Comparison of ENCODE assay signal across 1 cellular context in genomic region chr22:24405631-24406321, GRCh38.
TF ChIP-seq lines count a peak whose summit lies in the region.

No MANE protein-coding gene starts in this region.

TF ChIP-seq in GM23338, 12 proteins besides CTCF, POLR2A, EP300 and RAD21 (continued from another document):
- no peak for TF ChIP-seq NANOG (IDR thresholded peaks at IDR 0.05; ENCODE audit: borderline replicate concordance)
- no peak for TF ChIP-seq STAT1 (IDR thresholded peaks at IDR 0.05; ENCODE audit: unreplicated experiment)
- TF ChIP-seq ZNF114 (CRISPR knock-in tag; IDR thresholded peaks at IDR 0.05): no peak
- no peak for TF ChIP-seq EZH2phosphoT487 (IDR thresholded peaks at IDR 0.05; ENCODE audit: unreplicated experiment)
- TF ChIP-seq ZNF462 (CRISPR knock-in tag; IDR thresholded peaks at IDR 0.05): no peak
- no peak for TF ChIP-seq EZH2 (IDR thresholded peaks at IDR 0.05; ENCODE audit: low read depth, unreplicated experiment)
- TF ChIP-seq REST (IDR thresholded peaks at IDR 0.05; ENCODE audit: unreplicated experiment): no peak
- no peak for TF ChIP-seq ZNF331 (CRISPR knock-in tag; IDR thresholded peaks at IDR 0.05; ENCODE audit: low read depth)
